In genomic region chr13:66691149-66691548, GRCh38 we compare ENCODE assay signal across 34 cellular contexts.
"Had no signal": no experiment of that assay in that cellular context is flagged by ENCODE, and none has a peak within 500 bp of the region (broad histone marks: within the 10 kb centered on the region; RNA-seq: fewer than 3 reads in every experiment).

No MANE protein-coding gene starts in this region.

- H3K36me3 Mint-ChIP-seq: activated CD4-positive, alpha-beta memory T cell treated with anti-CD3 and anti-CD28 coated beads for 36 hours; activated CD8-positive, alpha-beta memory T cell treated with anti-CD3 and anti-CD28 coated beads, Interleukin-2, amount 10 ng/mL, durations not matched to agents 7 days and 5 days; activated naive CD4-positive, alpha-beta T cell treated with anti-CD3 and anti-CD28 coated beads, Interleukin-2, amount 50 U/mL, for 24 hours; activated naive CD8-positive, alpha-beta T cell treated with anti-CD3 and anti-CD28 coated beads for 36 hours had no signal

- ATAC-seq: activated CD4-positive, alpha-beta T cell treated with anti-CD3 and anti-CD28 coated beads for 36 hours; activated CD8-positive, alpha-beta memory T cell treated with anti-CD3 and anti-CD28 coated beads, Interleukin-2, amount 10 ng/mL, durations not matched to agents 7 days and 5 days; activated CD8-positive, alpha-beta T cell treated with anti-CD3 and anti-CD28 coated beads, Interleukin-2, amount 10 ng/mL, durations not matched to agents 7 days and 5 days; activated naive CD8-positive, alpha-beta T cell treated with anti-CD3 and anti-CD28 coated beads, Interleukin-2, amount 50 U/mL, for 24 hours; body of pancreas; esophagus mucosa; gastrocnemius medialis; heart right ventricle; T-helper 17 cell had no signal

- H3K4me3 Mint-ChIP-seq: activated CD4-positive, alpha-beta memory T cell treated with anti-CD3 and anti-CD28 coated beads for 36 hours; activated CD4-positive, alpha-beta T cell treated with anti-CD3 and anti-CD28 coated beads for 36 hours; activated CD4-positive, alpha-beta T cell treated with anti-CD3 and anti-CD28 coated beads, Interleukin-2, amount 10 ng/mL, durations not matched to agents 24 days and 14 days; activated CD8-positive, alpha-beta memory T cell treated with anti-CD3 and anti-CD28 coated beads, Interleukin-2, amount 10 ng/mL, durations not matched to agents 7 days and 5 days; activated CD8-positive, alpha-beta T cell treated with anti-CD3 and anti-CD28 coated beads, Interleukin-2, amount 10 ng/mL, durations not matched to agents 7 days and 5 days; activated naive CD4-positive, alpha-beta T cell treated with anti-CD3 and anti-CD28 coated beads for 36 hours; activated naive CD4-positive, alpha-beta T cell treated with anti-CD3 and anti-CD28 coated beads, Interleukin-2, amount 50 U/mL, for 24 hours; activated naive CD8-positive, alpha-beta T cell treated with anti-CD3 and anti-CD28 coated beads for 36 hours; activated naive CD8-positive, alpha-beta T cell treated with anti-CD3 and anti-CD28 coated beads, Interleukin-2, amount 50 U/mL, for 24 hours; activated T-helper 1 cell treated with anti-CD3 and anti-CD28 coated beads, Interleukin-12 subunit alpha, Interleukin-12 subunit beta, Interleukin-2, Interleukin-4 antibody, amounts not matched to agents 30 ng/mL and 10 ng/mL and 1 ng/mL, durations not matched to agents 14 hours and 24 hours and 36 hours; endodermal cell; T-helper 17 cell; T-helper 2 cell treated with Interferon-gamma antibody and Interleukin-4, amounts not matched to agents 5 μg/mL and 100 μg/mL, for 36 hours had no signal

- H3K27me3 ChIP-seq: adrenal gland, body of pancreas, colonic mucosa, gastrocnemius medialis, heart right ventricle had no signal

- DNase-seq: activated CD4-positive, alpha-beta memory T cell treated with anti-CD3 and anti-CD28 coated beads for 36 hours; activated CD4-positive, alpha-beta T cell treated with anti-CD3 and anti-CD28 coated beads for 36 hours; activated CD4-positive, alpha-beta T cell treated with anti-CD3 and anti-CD28 coated beads, Interleukin-2, amount 10 ng/mL, durations not matched to agents 24 days and 14 days; activated CD4-positive, CD25-positive, alpha-beta regulatory T cell; activated CD4-positive, CD25-positive, alpha-beta regulatory T cell treated with anti-CD3 and anti-CD28 coated beads, Interleukin-2, amount 50 U/mL, for 72 hours; activated CD8-positive, alpha-beta memory T cell treated with anti-CD3 and anti-CD28 coated beads, Interleukin-2, amount 10 ng/mL, durations not matched to agents 7 days and 5 days; activated CD8-positive, alpha-beta memory T cell treated with anti-CD3 and anti-CD28 coated beads, Interleukin-2, amount 50 U/mL, for 4 hours; activated CD8-positive, alpha-beta T cell treated with anti-CD3 and anti-CD28 coated beads, Interleukin-2, amount 10 ng/mL, durations not matched to agents 7 days and 5 days; activated effector memory CD4-positive, alpha-beta T cell treated with anti-CD3 and anti-CD28 coated beads, Interleukin-2, amount 50 U/mL, for 16 hours; activated naive CD4-positive, alpha-beta T cell treated with anti-CD3 and anti-CD28 coated beads for 36 hours; activated naive CD8-positive, alpha-beta T cell treated with anti-CD3 and anti-CD28 coated beads for 36 hours; activated naive CD8-positive, alpha-beta T cell treated with anti-CD3 and anti-CD28 coated beads, Interleukin-2, amount 50 U/mL, for 24 hours; activated T-cell treated with anti-CD3 and anti-CD28 coated beads, Interleukin-2, amount 50 U/mL, for 1 hour; activated T-cell treated with anti-CD3 and anti-CD28 coated beads, Interleukin-2, amount 50 U/mL, for 48 hours; adrenal gland; amygdala; aorta; body of pancreas; caudate nucleus; colonic mucosa; effector CD8-positive, alpha-beta T cell; endodermal cell; foreskin fibroblast; gastrocnemius medialis; glutamatergic neuron; heart right ventricle; T-helper 1 cell; T-helper 17 cell; T1000 had no signal

- H3K4me1 Mint-ChIP-seq: activated CD4-positive, alpha-beta T cell treated with anti-CD3 and anti-CD28 coated beads for 36 hours; activated CD4-positive, alpha-beta T cell treated with anti-CD3 and anti-CD28 coated beads, Interleukin-2, amount 10 ng/mL, durations not matched to agents 24 days and 14 days; activated CD8-positive, alpha-beta memory T cell treated with anti-CD3 and anti-CD28 coated beads, Interleukin-2, amount 10 ng/mL, durations not matched to agents 7 days and 5 days; activated naive CD4-positive, alpha-beta T cell treated with anti-CD3 and anti-CD28 coated beads, Interleukin-2, amount 50 U/mL, for 24 hours; activated naive CD8-positive, alpha-beta T cell treated with anti-CD3 and anti-CD28 coated beads for 36 hours; activated naive CD8-positive, alpha-beta T cell treated with anti-CD3 and anti-CD28 coated beads, Interleukin-2, amount 50 U/mL, for 24 hours; endodermal cell; T-helper 17 cell had no signal

- H3K9me3 Mint-ChIP-seq: activated CD4-positive, alpha-beta T cell treated with anti-CD3 and anti-CD28 coated beads, Interleukin-2, amount 10 ng/mL, durations not matched to agents 24 days and 14 days; activated naive CD4-positive, alpha-beta T cell treated with anti-CD3 and anti-CD28 coated beads for 36 hours; activated naive CD8-positive, alpha-beta T cell treated with anti-CD3 and anti-CD28 coated beads for 36 hours; activated naive CD8-positive, alpha-beta T cell treated with anti-CD3 and anti-CD28 coated beads, Interleukin-2, amount 50 U/mL, for 24 hours; activated T-helper 1 cell treated with anti-CD3 and anti-CD28 coated beads, Interleukin-12 subunit alpha, Interleukin-12 subunit beta, Interleukin-2, Interleukin-4 antibody, amounts not matched to agents 30 ng/mL and 10 ng/mL and 1 ng/mL, durations not matched to agents 14 hours and 24 hours and 36 hours; activated T-helper 2 cell treated with anti-CD3 and anti-CD28 coated beads, Interferon-gamma antibody, Interleukin-2, Interleukin-4, amounts not matched to agents 10 μg/mL and 5 μg/mL and 100 μg/mL, durations not matched to agents 14 hours and 24 hours and 36 hours; T-helper 2 cell treated with Interferon-gamma antibody and Interleukin-4, amounts not matched to agents 5 μg/mL and 100 μg/mL, for 36 hours had no signal

- H3K4me1 ChIP-seq: adrenal gland, body of pancreas, colonic mucosa, gastrocnemius medialis had no signal

- H3K9me3 ChIP-seq: adrenal gland, body of pancreas, colonic mucosa, gastrocnemius medialis had no signal

- H3K27ac ChIP-seq: adrenal gland, body of pancreas, colonic mucosa, gastrocnemius medialis, heart right ventricle had no signal

- H3K27me3 Mint-ChIP-seq: activated CD4-positive, alpha-beta memory T cell treated with anti-CD3 and anti-CD28 coated beads for 36 hours; activated CD4-positive, alpha-beta T cell treated with anti-CD3 and anti-CD28 coated beads for 36 hours; activated CD4-positive, alpha-beta T cell treated with anti-CD3 and anti-CD28 coated beads, Interleukin-2, amount 10 ng/mL, durations not matched to agents 24 days and 14 days; activated CD8-positive, alpha-beta memory T cell treated with anti-CD3 and anti-CD28 coated beads, Interleukin-2, amount 10 ng/mL, durations not matched to agents 7 days and 5 days; activated naive CD4-positive, alpha-beta T cell treated with anti-CD3 and anti-CD28 coated beads, Interleukin-2, amount 50 U/mL, for 24 hours; activated naive CD8-positive, alpha-beta T cell treated with anti-CD3 and anti-CD28 coated beads for 36 hours; activated naive CD8-positive, alpha-beta T cell treated with anti-CD3 and anti-CD28 coated beads, Interleukin-2, amount 50 U/mL, for 24 hours; T-helper 17 cell had no signal

- H3K36me3 ChIP-seq: adrenal gland, colonic mucosa, gastrocnemius medialis, heart right ventricle had no signal

- H3K27ac Mint-ChIP-seq: activated CD4-positive, alpha-beta memory T cell treated with anti-CD3 and anti-CD28 coated beads for 36 hours; activated CD4-positive, alpha-beta T cell treated with anti-CD3 and anti-CD28 coated beads for 36 hours; activated CD4-positive, alpha-beta T cell treated with anti-CD3 and anti-CD28 coated beads, Interleukin-2, amount 10 ng/mL, durations not matched to agents 24 days and 14 days; activated CD8-positive, alpha-beta memory T cell treated with anti-CD3 and anti-CD28 coated beads, Interleukin-2, amount 10 ng/mL, durations not matched to agents 7 days and 5 days; activated CD8-positive, alpha-beta T cell treated with anti-CD3 and anti-CD28 coated beads, Interleukin-2, amount 10 ng/mL, durations not matched to agents 7 days and 5 days; activated naive CD4-positive, alpha-beta T cell treated with anti-CD3 and anti-CD28 coated beads for 36 hours; activated naive CD4-positive, alpha-beta T cell treated with anti-CD3 and anti-CD28 coated beads, Interleukin-2, amount 50 U/mL, for 24 hours; activated naive CD8-positive, alpha-beta T cell treated with anti-CD3 and anti-CD28 coated beads for 36 hours; activated naive CD8-positive, alpha-beta T cell treated with anti-CD3 and anti-CD28 coated beads, Interleukin-2, amount 50 U/mL, for 24 hours; activated T-helper 1 cell treated with anti-CD3 and anti-CD28 coated beads, Interleukin-12 subunit alpha, Interleukin-12 subunit beta, Interleukin-2, Interleukin-4 antibody, amounts not matched to agents 30 ng/mL and 10 ng/mL and 1 ng/mL, durations not matched to agents 14 hours and 24 hours and 36 hours; activated T-helper 2 cell treated with anti-CD3 and anti-CD28 coated beads, Interferon-gamma antibody, Interleukin-2, Interleukin-4, amounts not matched to agents 10 μg/mL and 5 μg/mL and 100 μg/mL, durations not matched to agents 14 hours and 24 hours and 36 hours; endodermal cell; T-helper 17 cell; T-helper 2 cell treated with Interferon-gamma antibody and Interleukin-4, amounts not matched to agents 5 μg/mL and 100 μg/mL, for 36 hours had no signal

- H3K4me3 ChIP-seq: adrenal gland, body of pancreas, colonic mucosa, gastrocnemius medialis, heart right ventricle had no signal
